16 cellular contexts compared by ENCODE assay signal in the genomic region with DNA sequence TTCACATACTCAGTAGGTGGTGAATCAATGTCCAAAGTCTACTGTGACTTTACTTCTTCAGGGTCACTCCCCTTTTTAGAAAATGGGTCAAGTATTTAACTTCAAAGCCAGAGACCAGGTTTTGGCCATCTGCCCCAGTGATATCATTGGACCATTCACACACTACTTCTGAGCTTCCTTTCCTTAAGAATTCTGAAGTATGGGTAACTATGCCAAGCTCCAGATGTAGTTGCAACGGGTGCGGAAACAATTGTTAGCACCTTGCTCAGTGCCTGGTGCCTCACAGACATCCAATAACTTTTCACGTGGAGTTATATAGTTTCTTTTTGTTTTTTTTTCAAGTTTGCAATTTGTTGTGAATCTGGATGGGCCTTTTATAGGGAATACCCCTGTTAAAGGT.
DNase-seq lines count a peak whose midpoint lies in the region; ATAC-seq and TF ChIP-seq lines count a peak whose summit lies in the region.
"Had no signal": no experiment of that assay in that cellular context is flagged by ENCODE, and none has a peak within 500 bp of the region (broad histone marks: within the 10 kb centered on the region; RNA-seq: fewer than 3 reads in every experiment).

No MANE protein-coding gene starts in this region.

- DNase-seq in lower lobe of right lung: no peak
- DNase-seq in thyroid gland: peak; percentile 1 to 4
- no peak for DNase-seq in lower leg skin (ENCODE audit: low spot score in 2 of 2)
- no peak for DNase-seq in activated naive CD4-positive, alpha-beta T cell treated with anti-CD3 and anti-CD28 coated beads, Interleukin-2, amount 50 U/mL, for 16 hours
- DNase-seq in NCI-H1092 (lab: John Stamatoyannopoulos, UW): no peak
- DNase-seq: 8988T; ACHN; AML-193; Caco-2; Calu3; CD4-positive, alpha-beta T cell; CD8-positive, alpha-beta T cell; DMS79 treated with DMSO at 0.1 percent for 48 hours; GF-D8 had no signal

- H3K27me3 ChIP-seq in lower lobe of right lung (ENCODE audit: low read depth) (no peaks in the 10 kb centered on the region), thyroid gland (no peaks in the 10 kb centered on the region)
- H3K27me3 ChIP-seq: BLaER1 treated with 17β-estradiol and CSF1 and Interleukin-3, amounts not matched to agents 10 nM and 100 nM had no signal

- no peak overlapping the region for H3K27ac ChIP-seq in lower lobe of right lung
- H3K27ac ChIP-seq in thyroid gland: no peak overlapping the region
- H3K27ac ChIP-seq: BLaER1 treated with 17β-estradiol and CSF1 and Interleukin-3, amounts not matched to agents 10 nM and 100 nM; C4-2B had no signal

- peak; percentile 74 to 82 for ATAC-seq in lower lobe of right lung
- ATAC-seq: CD8-positive, alpha-beta T cell had no signal

- H3K9me3 ChIP-seq in lower lobe of right lung (no peaks in the 10 kb centered on the region), thyroid gland (no peaks in the 10 kb centered on the region)
- H3K9me3 ChIP-seq: BLaER1 treated with 17β-estradiol and CSF1 and Interleukin-3, amounts not matched to agents 10 nM and 100 nM; Caco-2 had no signal

- TF ChIP-seq POLR2A in thyroid gland (IDR thresholded peaks at IDR 0.05) (no peak), lower leg skin (IDR thresholded peaks at IDR 0.05) (no peak)

- WGBS in thyroid gland, 2 donors: 60 to 64% methylated on average over 3 of the region's 3 CpGs
- 72 to 84% methylated on average over 3 of the region's 3 CpGs for WGBS in lower leg skin, 2 donors

- intact Hi-C loops in lower lobe of right lung (cut with DNase I) (no loop called here), thyroid gland (cut with DNase I) (no loop called here), lower leg skin (cut with DNase I; ENCODE audit: low total_unique reads) (no loop called here)

- H3K4me3 ChIP-seq in lower lobe of right lung (no peak overlapping the region), thyroid gland (replicated peaks in 1 of 3) (no peak overlapping the region), lower leg skin (ENCODE audit: low read depth, poor library complexity, severe bottlenecking) (no peak overlapping the region)
- H3K4me3 ChIP-seq: BLaER1 treated with 17β-estradiol and CSF1 and Interleukin-3, amounts not matched to agents 10 nM and 100 nM had no signal

- no peaks in the 10 kb centered on the region for H3K4me1 ChIP-seq in lower lobe of right lung
- no peaks in the 10 kb centered on the region for H3K4me1 ChIP-seq in thyroid gland
- H3K4me1 ChIP-seq: BLaER1 treated with 17β-estradiol and CSF1 and Interleukin-3, amounts not matched to agents 10 nM and 100 nM; Caco-2 had no signal

- no peak for TF ChIP-seq CTCF in lower lobe of right lung (IDR thresholded peaks at IDR 0.05)
- TF ChIP-seq CTCF in thyroid gland (IDR thresholded peaks at IDR 0.05): no peak
- TF ChIP-seq CTCF in lower leg skin (IDR thresholded peaks at IDR 0.05): no peak

- no peaks in the 10 kb centered on the region for H3K36me3 ChIP-seq in lower lobe of right lung
- H3K36me3 ChIP-seq in thyroid gland: no peaks in the 10 kb centered on the region
- H3K36me3 ChIP-seq: BLaER1 treated with 17β-estradiol and CSF1 and Interleukin-3, amounts not matched to agents 10 nM and 100 nM had no signal

Comparison
In these comparisons a context has a peak if more than half of its experiments do, and no peak if none do; other contexts are left out.
1. DNase-seq: peak in thyroid gland (2 of 2); none in lower lobe of right lung (single experiment), lower leg skin (0 of 2), activated naive CD4-positive, alpha-beta T cell treated with anti-CD3 and anti-CD28 coated beads, Interleukin-2, amount 50 U/mL, for 16 hours (single experiment) and NCI-H1092 (single experiment).